In the genomic region with DNA sequence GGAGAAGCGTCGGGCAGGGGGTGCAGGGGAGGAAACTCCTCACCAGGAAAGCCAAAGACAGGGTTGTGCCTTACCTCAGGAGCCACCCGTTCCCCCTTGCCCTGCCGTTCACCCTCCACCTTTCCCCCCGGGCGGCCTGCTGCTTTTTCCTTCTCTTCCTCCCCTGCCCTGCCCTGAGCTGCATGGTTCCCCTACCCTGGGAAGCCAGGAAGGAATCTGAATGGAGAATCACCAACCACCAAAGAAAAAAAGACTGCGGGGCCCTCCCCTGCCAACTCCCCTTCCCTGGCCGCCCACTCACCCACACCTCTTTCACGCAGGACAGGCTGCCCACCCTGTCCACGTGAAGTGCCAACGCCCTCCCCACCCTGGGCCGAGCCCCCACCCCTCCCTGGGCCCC, we compare ENCODE assay signal across 9 cellular contexts. TPM values are rescaled to one million over a fixed set of nuclear protein-coding genes. Genes with fewer than 3 reads are reported as not detected.
DNase-seq lines count a peak whose midpoint lies in the region; ATAC-seq, FAIRE-seq and TF ChIP-seq lines count a peak whose summit lies in the region.
"Had no signal": no experiment of that assay in that cellular context is flagged by ENCODE, and none has a peak within 500 bp of the region (broad histone marks: within the 10 kb centered on the region; RNA-seq: fewer than 3 reads in every experiment).

No MANE protein-coding gene starts in this region.

- no peaks in the 10 kb centered on the region for H3K9me3 ChIP-seq in BLaER1
- H3K9me3 ChIP-seq in keratinocyte (ENCODE audit: control insufficient read depth, low read depth, low read length): no peaks in the 10 kb centered on the region

- H3K4me3 ChIP-seq in BLaER1 (peak overlapping the region; percentile 81), keratinocyte (ENCODE audit: control insufficient read depth in 2 of 3, extremely low read depth in 1 of 3, insufficient read depth in 2 of 3, low read depth in 1 of 3, low read length in 3 of 3) (peak overlapping the region; percentile 56 to 97 (median 76))

- no peak overlapping the region for H2AFZ ChIP-seq in keratinocyte (ENCODE audit: control insufficient read depth, low read length)

- H3K36me3 ChIP-seq in BLaER1: peaks cover 22% of the 10 kb centered on the region
- peaks cover 5 to 8% of the 10 kb centered on the region in 2 experiments for H3K36me3 ChIP-seq in keratinocyte (ENCODE audit: control insufficient read depth in 2 of 2, extremely low read depth in 1 of 2, insufficient read depth in 2 of 2, low read length in 2 of 2)

- H3K4me2 ChIP-seq in BLaER1 (peak overlapping the region; percentile 95), keratinocyte (ENCODE audit: control insufficient read depth, extremely low read depth, insufficient read depth, low read depth, low read length) (peak overlapping the region; percentile 66)

- dilution Hi-C loops in keratinocyte (cut with MboI; ENCODE audit: extremely low pct_ligation_motif_present, low sequenced_read_pairs): no loop called here

- H3K27ac ChIP-seq in BLaER1: peak overlapping the region; percentile 99
- H3K27ac ChIP-seq in adipose tissue (ENCODE audit: low read depth, low read length): peak overlapping the region; percentile 97
- H3K27ac ChIP-seq in keratinocyte (ENCODE audit: control insufficient read depth, insufficient read depth, low read length): peak overlapping the region; percentile 100

- TF ChIP-seq CTCF in keratinocyte (optimal IDR thresholded peaks at IDR 0.05 in 1 of 3, IDR thresholded peaks at IDR 0.05 in 1 of 3, conservative IDR thresholded peaks at IDR 0.05 in 1 of 3; ENCODE audit: extremely low read depth in 1 of 3, insufficient read depth in 2 of 3, low read length in 3 of 3): no peak

- H3K9me1 ChIP-seq in keratinocyte (ENCODE audit: control insufficient read depth, extremely low read depth, insufficient read depth, low read length): no peaks in the 10 kb centered on the region

- H3K4me1 ChIP-seq in BLaER1: peaks cover 84% of the 10 kb centered on the region
- H3K4me1 ChIP-seq in keratinocyte (ENCODE audit: control insufficient read depth, extremely low read depth, insufficient read depth, low read length): no peaks in the 10 kb centered on the region

- WGBS in adipose tissue, 3 donors: 3 to 14% (median 8%) methylated on average over 10 to 12 of the region's 12 CpGs

- DNase-seq in NAMALWA (ENCODE audit: low spot score) (peak; percentile 26), keratinocyte (ENCODE audit: low read depth, low spot score) (no peak), SHP77 treated with DMSO at 0.1 percent for 48 hours (lab: John Stamatoyannopoulos, UW) (no peak), NCI-H1105 (lab: John Stamatoyannopoulos, UW) (no peak)
- DNase-seq in stimulated activated CD4-positive, alpha-beta T cell treated with anti-CD3 and anti-CD28 coated beads, Interleukin-4, amount 100 ng/mL, for 48 hours (ENCODE audit: low read depth in 2 of 2): peak; percentile 18 to 33

- no peak for FAIRE-seq in keratinocyte (lab: Jason Lieb, UNC)
- FAIRE-seq: islet of Langerhans had no signal

- H3K79me2 ChIP-seq in keratinocyte (ENCODE audit: control insufficient read depth, insufficient read depth, low read length): peaks cover 33% of the 10 kb centered on the region

- ATAC-seq in HG03460 (IDR thresholded peaks at IDR 0.05; ENCODE audit: unreplicated experiment): no peak

- H3K9ac ChIP-seq in BLaER1 (peak overlapping the region; percentile 98), keratinocyte (ENCODE audit: control insufficient read depth, extremely low read depth, insufficient read depth, low read length) (peak overlapping the region; percentile 100)

- H4K20me1 ChIP-seq in BLaER1 (no peaks in the 10 kb centered on the region), keratinocyte (ENCODE audit: control insufficient read depth, extremely low read depth, insufficient read depth, low read length) (no peaks in the 10 kb centered on the region)

- H3K27me3 ChIP-seq in BLaER1 (no peaks in the 10 kb centered on the region), keratinocyte (ENCODE audit: control insufficient read depth, extremely low read depth, insufficient read depth, low read length) (no peaks in the 10 kb centered on the region)

RNA-seq across cellular contexts. Expression of gene NFX1, which starts 0.8 kb away (rescaled TPM):
- polyA plus RNA-seq in adipose tissue (10 to 100 TPM; 10.2 to 16.7 (median 14.8) TPM), keratinocyte (24.2 to 28.8 TPM (median 28.1 TPM) in 3 replicates)
- polyA plus RNA-seq in keratinocyte (2011; ENCODE audit: low read depth): 25.5 TPM
- polyA plus RNA-seq in keratinocyte (2011; cell fraction: cytosol; rRNA removed): 18.2 and 24.3 TPM in 2 replicates
- 47.5 and 49.6 TPM in 2 replicates for polyA plus RNA-seq in keratinocyte (2011; cell fraction: nucleus; rRNA removed)
- polyA plus RNA-seq in keratinocyte (2012; ENCODE audit: low replicate concordance): 20.0 and 25.9 TPM in 2 replicates
- 39.4 to 62.6 TPM (median 56.1 TPM) in 3 replicates for polyA minus RNA-seq in keratinocyte
- polyA minus RNA-seq in keratinocyte (2011; cell fraction: cytosol; rRNA and poly(A)+ RNA removed): 24.0 TPM
- 25.9 and 48.3 TPM in 2 replicates for polyA minus RNA-seq in keratinocyte (2011; cell fraction: nucleus; rRNA and poly(A)+ RNA removed)

RNA-seq across cellular contexts. Expression of gene CHMP5, which starts 24.7 kb away (rescaled TPM):
- 100 to 1,000 TPM in 1 of 3 donors, 10 to 100 TPM in 2; 27.3 to 104 (median 51.4) TPM for polyA plus RNA-seq in adipose tissue
- 80.0 to 132 TPM (median 82.7 TPM) in 3 replicates for polyA plus RNA-seq in keratinocyte
- 154 TPM for polyA plus RNA-seq in keratinocyte (2011; ENCODE audit: low read depth)
- polyA plus RNA-seq in keratinocyte (2011; cell fraction: cytosol; rRNA removed): 93.3 and 137 TPM in 2 replicates
- polyA plus RNA-seq in keratinocyte (2011; cell fraction: nucleus; rRNA removed): 59.9 and 92.7 TPM in 2 replicates
- 72.5 and 125 TPM in 2 replicates for polyA plus RNA-seq in keratinocyte (2012; ENCODE audit: low replicate concordance)
- polyA minus RNA-seq in keratinocyte: 2.2 to 32.5 TPM (median 14.6 TPM) in 3 replicates
- polyA minus RNA-seq in keratinocyte (2011; cell fraction: cytosol; rRNA and poly(A)+ RNA removed): 29.4 TPM
- 10.1 and 21.1 TPM in 2 replicates for polyA minus RNA-seq in keratinocyte (2011; cell fraction: nucleus; rRNA and poly(A)+ RNA removed)

RNA-seq across cellular contexts. Expression of gene BAG1, which starts 25.0 kb away (rescaled TPM):
- polyA plus RNA-seq in adipose tissue (100 to 1,000 TPM in 1 of 3 donors, 10 to 100 TPM in 2; 88.3 to 121 (median 99.5) TPM), keratinocyte (22.4 to 30.1 TPM (median 25.1 TPM) in 3 replicates)
- polyA plus RNA-seq in keratinocyte (2011; ENCODE audit: low read depth): 60.0 TPM
- 25.8 and 35.4 TPM in 2 replicates for polyA plus RNA-seq in keratinocyte (2011; cell fraction: cytosol; rRNA removed)
- 32.7 and 39.1 TPM in 2 replicates for polyA plus RNA-seq in keratinocyte (2011; cell fraction: nucleus; rRNA removed)
- 22.1 and 64.9 TPM in 2 replicates for polyA plus RNA-seq in keratinocyte (2012; ENCODE audit: low replicate concordance)
- 3.9 to 22.9 TPM (median 17.7 TPM) in 3 replicates for polyA minus RNA-seq in keratinocyte
- polyA minus RNA-seq in keratinocyte (2011; cell fraction: cytosol; rRNA and poly(A)+ RNA removed): 16.9 TPM
- polyA minus RNA-seq in keratinocyte (2011; cell fraction: nucleus; rRNA and poly(A)+ RNA removed): 67.5 and 70.0 TPM in 2 replicates

RNA-seq across cellular contexts. Expression of gene SPINK4, which starts 49.5 kb away (rescaled TPM):
- polyA plus RNA-seq in adipose tissue (under 1 TPM in 2 of 3 donors, not detected in 1; 0.40 to 0.94 TPM), keratinocyte (0.85 TPM in 1 of 3 replicates, not detected in the others)
- not detected for polyA plus RNA-seq in keratinocyte (2011; ENCODE audit: low read depth)
- not detected in 2 replicates for polyA plus RNA-seq in keratinocyte (2011; cell fraction: cytosol; rRNA removed)
- polyA plus RNA-seq in keratinocyte (2011; cell fraction: nucleus; rRNA removed): not detected in 2 replicates
- 3.1 TPM in 1 of 2 replicates, not detected in the other for polyA plus RNA-seq in keratinocyte (2012; ENCODE audit: low replicate concordance)
- polyA minus RNA-seq in keratinocyte: not detected in 3 replicates
- polyA minus RNA-seq in keratinocyte (2011; cell fraction: cytosol; rRNA and poly(A)+ RNA removed): 26.5 TPM
- polyA minus RNA-seq in keratinocyte (2011; cell fraction: nucleus; rRNA and poly(A)+ RNA removed): 3.7 and 5.7 TPM in 2 replicates

Comparison
In these comparisons a context has a peak if more than half of its experiments do, and no peak if none do; other contexts are left out.
1. DNase-seq: peak in NAMALWA (single experiment) and stimulated activated CD4-positive, alpha-beta T cell treated with anti-CD3 and anti-CD28 coated beads, Interleukin-4, amount 100 ng/mL, for 48 hours (2 of 2); none in keratinocyte (single experiment), SHP77 treated with DMSO at 0.1 percent for 48 hours (single experiment) and NCI-H1105 (single experiment).
2. Peak in every context shown above with its lines, with median percentiles within 50 percentile points of each other: H3K27ac ChIP-seq.